1 cellular context compared by ENCODE assay signal in genomic region chr2:219638217-219638947, GRCh38.
TF ChIP-seq lines count a peak whose summit lies in the region.

No MANE protein-coding gene starts in this region.

TF ChIP-seq in HCT116, 20 proteins besides CTCF, POLR2A, EP300 and RAD21:
- TF ChIP-seq FOSL1 (IDR thresholded peaks at IDR 0.05; ENCODE audit: low read depth), result no peak
- TF ChIP-seq REST (IDR thresholded peaks at IDR 0.05; ENCODE audit: low read depth), result no peak
- no peak for TF ChIP-seq ZBTB33 (IDR thresholded peaks at IDR 0.05; ENCODE audit: extremely low read depth, insufficient replicate concordance, low read length)
- TF ChIP-seq EZH2 (IDR thresholded peaks at IDR 0.05), result no peak
- no peak for TF ChIP-seq ATF3 (IDR thresholded peaks at IDR 0.05)
- no peak for TF ChIP-seq YY1 (IDR thresholded peaks at IDR 0.05; ENCODE audit: extremely low read depth, insufficient replicate concordance, low read depth, low read length)
- TF ChIP-seq SRF (IDR thresholded peaks at IDR 0.05; ENCODE audit: low read depth), result no peak
- no peak for TF ChIP-seq EGR1 (IDR thresholded peaks at IDR 0.05; ENCODE audit: low read depth)
- TF ChIP-seq ELF1 (IDR thresholded peaks at IDR 0.05; ENCODE audit: borderline replicate concordance, low read depth), result no peak
- TF ChIP-seq SIN3A (IDR thresholded peaks at IDR 0.05; ENCODE audit: low read depth), result no peak
- no peak for TF ChIP-seq ZFX (IDR thresholded peaks at IDR 0.05)
- no peak for TF ChIP-seq TCF7L2 (IDR thresholded peaks at IDR 0.05; ENCODE audit: borderline replicate concordance, extremely low read depth, insufficient read depth, insufficient read length)
- no peak for TF ChIP-seq SP1 (IDR thresholded peaks at IDR 0.05; ENCODE audit: low read depth)
- no peak for TF ChIP-seq ZNF274 (IDR thresholded peaks at IDR 0.05; ENCODE audit: low read depth, low read length)
- TF ChIP-seq EZH2phosphoT487 (IDR thresholded peaks at IDR 0.05; ENCODE audit: borderline replicate concordance), result no peak
